20 cellular contexts compared by ENCODE assay signal in genomic region chr3:112651516-112651915, GRCh38. TPM values are rescaled to one million over a fixed set of nuclear protein-coding genes. Genes with fewer than 3 reads are reported as not detected.
DNase-seq lines count a peak whose midpoint lies in the region; ATAC-seq and TF ChIP-seq lines count a peak whose summit lies in the region.
"Had no signal": no experiment of that assay in that cellular context is flagged by ENCODE, and none has a peak within 500 bp of the region (broad histone marks: within the 10 kb centered on the region; RNA-seq: fewer than 3 reads in every experiment).

No MANE protein-coding gene starts in this region.

- H4K8ac ChIP-seq in mesendoderm (ENCODE audit: low read depth, low read length): no peak overlapping the region

- no peak overlapping the region for H4K5ac ChIP-seq in mesendoderm (ENCODE audit: low read length)

- H3K18ac ChIP-seq in mesendoderm (ENCODE audit: low read length): no peak overlapping the region

- H3K9ac ChIP-seq in mammary epithelial cell (ENCODE audit: insufficient read depth, low read length) (no peak overlapping the region), mesendoderm (ENCODE audit: low read length) (no peak overlapping the region)

- H3K4ac ChIP-seq in mesendoderm (ENCODE audit: low read depth, low read length): no peak overlapping the region

- ATAC-seq in GM19324 (IDR thresholded peaks at IDR 0.05; ENCODE audit: low FRiP score, unreplicated experiment): no peak
- no peak for ATAC-seq in activated CD8-positive, alpha-beta T cell treated with anti-CD3 and anti-CD28 coated beads, Interleukin-2, amount 10 ng/mL, durations not matched to agents 7 days and 5 days
- ATAC-seq: stimulated activated naive B cell treated with anti-CD40 and anti-IgM and Interleukin-4, amounts not matched to agents 10 μg/mL and 1 μg/mL and 100 μg/mL, for 72 hours had no signal

- H2BK15ac ChIP-seq in mesendoderm (replicated peaks; ENCODE audit: low read depth): no peak overlapping the region

- no TSS peak for BruUV-seq in mammary epithelial cell (replicated peaks; lab: Mats Ljungman, UMichigan)

- in situ Hi-C loops in mammary epithelial cell (cut with MboI; ENCODE audit: low sequenced_read_pairs in 2 of 2): no loop called here

- H3K79me2 ChIP-seq in mammary epithelial cell (ENCODE audit: insufficient read depth, low read length) (no peaks in the 10 kb centered on the region), mesendoderm (ENCODE audit: control insufficient read depth, insufficient read depth, low read length) (no peaks in the 10 kb centered on the region)

- peaks cover 17% of the 10 kb centered on the region for H3K4me1 Mint-ChIP-seq in activated CD8-positive, alpha-beta T cell treated with anti-CD3 and anti-CD28 coated beads, Interleukin-2, amount 10 ng/mL, durations not matched to agents 7 days and 5 days (ENCODE audit: low read depth)

- no peak for TF ChIP-seq CTCF in AG04449 (IDR thresholded peaks at IDR 0.05; ENCODE audit: insufficient read depth, low read length, missing control alignments)
- no peak for TF ChIP-seq CTCF in mammary epithelial cell (conservative IDR thresholded peaks at IDR 0.05 in 1 of 2, IDR thresholded peaks at IDR 0.05 in 1 of 2; ENCODE audit: extremely low read depth in 1 of 2, insufficient read depth in 1 of 2, low read depth in 1 of 2, low read length in 2 of 2)

- DNase-seq in AG04449 (ENCODE audit: low read depth, low spot score): peak; percentile 90
- DNase-seq in LHCN-M2 (ENCODE audit: low read depth): peak; percentile 51
- DNase-seq in mammary epithelial cell: no peak
- DNase-seq in mesendoderm: no peak
- no peak for DNase-seq in T-helper 2 cell
- DNase-seq in activated CD8-positive, alpha-beta T cell treated with anti-CD3 and anti-CD28 coated beads, Interleukin-2, amount 10 ng/mL, durations not matched to agents 7 days and 5 days: no peak
- DNase-seq in NCI-H1092 treated with DMSO at 0.1 percent for 48 hours (lab: John Stamatoyannopoulos, UW): no peak
- DNase-seq: activated CD8-positive, alpha-beta memory T cell treated with anti-CD3 and anti-CD28 coated beads, Interleukin-2, amount 50 U/mL, for 4 hours; activated effector memory CD4-positive, alpha-beta T cell treated with anti-CD3 and anti-CD28 coated beads, Interleukin-2, amount 50 U/mL, for 16 hours; glutamatergic neuron; MG63; NCI-H187; NCI-H524 treated with DMSO at 0.1 percent for 48 hours; SJCRH30; stimulated activated CD4-positive, alpha-beta T cell treated with anti-CD3 and anti-CD28 coated beads, Interleukin-15, amount 100 ng/mL, for 24 hours; stimulated activated naive B cell treated with anti-CD40 and anti-IgM and Interleukin-4, amounts not matched to agents 10 μg/mL and 1 μg/mL and 100 μg/mL, for 72 hours; upper lobe of left lung had no signal

- H3K27ac Mint-ChIP-seq in activated CD8-positive, alpha-beta T cell treated with anti-CD3 and anti-CD28 coated beads, Interleukin-2, amount 10 ng/mL, durations not matched to agents 7 days and 5 days: no peak overlapping the region
- H3K27ac Mint-ChIP-seq: stimulated activated naive B cell treated with anti-CD40 and anti-IgM and Interleukin-4, amounts not matched to agents 10 μg/mL and 1 μg/mL and 100 μg/mL, for 72 hours had no signal

- WGBS in mammary epithelial cell (ENCODE audit: low coverage, missing lambda C conversion rate): 77% methylated on average over 2 of the region's 2 CpGs
- WGBS in mesendoderm (ENCODE audit: extremely low coverage, insufficient coverage, low lambda C conversion rate): no CpG with 5 or more reads among the region's 2 CpGs

- H3K23ac ChIP-seq in mesendoderm (ENCODE audit: low read length): no peak overlapping the region

- no peak overlapping the region for H3K56ac ChIP-seq in mesendoderm (ENCODE audit: low read length)

- H3K27me3 ChIP-seq in mammary epithelial cell (ENCODE audit: insufficient read depth, low read length) (no peaks in the 10 kb centered on the region), mesendoderm (ENCODE audit: insufficient read depth, low read length, poor library complexity) (no peaks in the 10 kb centered on the region)
- H3K27me3 ChIP-seq: MG63, SJCRH30, upper lobe of left lung had no signal

- H3K4me1 ChIP-seq in mammary epithelial cell (ENCODE audit: insufficient read depth, low read length) (peaks cover 67% of the 10 kb centered on the region), mesendoderm (ENCODE audit: control insufficient read depth, low read depth, low read length) (peaks cover 8% of the 10 kb centered on the region)

- H2AK5ac ChIP-seq in mesendoderm (ENCODE audit: low read length): no peak overlapping the region

- H4K20me1 ChIP-seq in mammary epithelial cell (ENCODE audit: insufficient read depth, low read length): no peaks in the 10 kb centered on the region

- H3K4me3 Mint-ChIP-seq in activated CD8-positive, alpha-beta T cell treated with anti-CD3 and anti-CD28 coated beads, Interleukin-2, amount 10 ng/mL, durations not matched to agents 7 days and 5 days: no peak overlapping the region
- H3K4me3 Mint-ChIP-seq: neural crest cell; stimulated activated naive B cell treated with anti-CD40 and anti-IgM and Interleukin-4, amounts not matched to agents 10 μg/mL and 1 μg/mL and 100 μg/mL, for 72 hours had no signal

- CTCF ChIA-PET in AG04449 (lab: Yijun Ruan, JAX): interaction anchor here (0.9 to 5.3 kb wide), 7 partner anchors 9 to 328 kb away, joined by 3 to 28 read pairs (median 5); no protein-coding TSS in a partner anchor
- CTCF ChIA-PET in mammary epithelial cell (lab: Charles Lee; ENCODE audit: low non-redundant PET): no interaction called here
- CTCF ChIA-PET in activated CD8-positive, alpha-beta T cell treated with anti-CD3 and anti-CD28 coated beads, Interleukin-2, amount 10 ng/mL, durations not matched to agents 7 days and 5 days (lab: Charles Lee): interaction anchor here (0.9 to 6.3 kb wide), 5 partner anchors 9 to 384 kb away, joined by 3 to 32 read pairs (median 3); no protein-coding TSS in a partner anchor

- no peaks in the 10 kb centered on the region for H3K9me3 Mint-ChIP-seq in activated CD8-positive, alpha-beta T cell treated with anti-CD3 and anti-CD28 coated beads, Interleukin-2, amount 10 ng/mL, durations not matched to agents 7 days and 5 days (ENCODE audit: insufficient read depth)
- H3K9me3 Mint-ChIP-seq: neural crest cell; stimulated activated naive B cell treated with anti-CD40 and anti-IgM and Interleukin-4, amounts not matched to agents 10 μg/mL and 1 μg/mL and 100 μg/mL, for 72 hours had no signal

- H3K4me3 ChIP-seq in AG04449 (ENCODE audit: low read depth, low read length) (no peak overlapping the region), mammary epithelial cell (replicated peaks in 1 of 3; ENCODE audit: insufficient read depth in 1 of 3, low read depth in 2 of 3, low read length in 3 of 3) (no peak overlapping the region), mesendoderm (ENCODE audit: low read length) (no peak overlapping the region)
- H3K4me3 ChIP-seq: coronary artery, MG63, SJCRH30, upper lobe of left lung had no signal

- no peaks in the 10 kb centered on the region for H3K9me3 ChIP-seq in mammary epithelial cell (replicated peaks; ENCODE audit: insufficient read depth, low read length)
- H3K9me3 ChIP-seq: MG63, SJCRH30, upper lobe of left lung had no signal

- no peaks in the 10 kb centered on the region for H3K79me1 ChIP-seq in mesendoderm (ENCODE audit: low read length)

- dilution Hi-C loops in mammary epithelial cell (cut with HindIII; ENCODE audit: low sequenced_read_pairs): no loop called here

- H2AFZ ChIP-seq in mammary epithelial cell (ENCODE audit: low read depth, low read length): peak overlapping the region; percentile 56

- H3K27me3 Mint-ChIP-seq in activated CD8-positive, alpha-beta T cell treated with anti-CD3 and anti-CD28 coated beads, Interleukin-2, amount 10 ng/mL, durations not matched to agents 7 days and 5 days (ENCODE audit: low read depth): peaks cover 14% of the 10 kb centered on the region

- no peak overlapping the region for H2BK5ac ChIP-seq in mesendoderm (ENCODE audit: low read length)

- no peaks in the 10 kb centered on the region for H3K36me3 ChIP-seq in mammary epithelial cell (ENCODE audit: insufficient read depth, low read length)
- H3K36me3 ChIP-seq in mesendoderm (ENCODE audit: control insufficient read depth, insufficient read depth, low read length): no peaks in the 10 kb centered on the region
- H3K36me3 ChIP-seq: MG63, SJCRH30, upper lobe of left lung had no signal

- intact Hi-C loops in mammary epithelial cell (cut with micrococcal nuclease): no loop called here

- POLR2A ChIA-PET in AG04449 (lab: Yijun Ruan, JAX): interaction anchor here (0.7 to 2.9 kb wide), 8 partner anchors 9 to 241 kb away, joined by 3 to 10 read pairs (median 6); partner anchors contain the start of gene CCDC80
- POLR2A ChIA-PET in activated CD8-positive, alpha-beta T cell treated with anti-CD3 and anti-CD28 coated beads, Interleukin-2, amount 10 ng/mL, durations not matched to agents 7 days and 5 days (lab: Charles Lee): no interaction called here

- H3K4me2 ChIP-seq in mammary epithelial cell (ENCODE audit: insufficient read depth, low read depth, low read length) (no peak overlapping the region), mesendoderm (ENCODE audit: low read length) (no peak overlapping the region)

- peak overlapping the region; percentile 14 for H2BK120ac ChIP-seq in mesendoderm (ENCODE audit: low read depth, low read length)

- H3K27ac ChIP-seq in mammary epithelial cell (ENCODE audit: insufficient read depth, low read depth, low read length): peak overlapping the region; percentile 4
- no peak overlapping the region for H3K27ac ChIP-seq in mesendoderm (ENCODE audit: low read depth, low read length)
- H3K27ac ChIP-seq: coronary artery, SJCRH30, upper lobe of left lung had no signal

- H3K36me3 Mint-ChIP-seq in activated CD8-positive, alpha-beta T cell treated with anti-CD3 and anti-CD28 coated beads, Interleukin-2, amount 10 ng/mL, durations not matched to agents 7 days and 5 days (ENCODE audit: low read depth): peaks cover 2% of the 10 kb centered on the region
- H3K36me3 Mint-ChIP-seq: stimulated activated naive B cell treated with anti-CD40 and anti-IgM and Interleukin-4, amounts not matched to agents 10 μg/mL and 1 μg/mL and 100 μg/mL, for 72 hours had no signal

RNA-seq across cellular contexts. Expression of gene CCDC80, which starts 10.6 kb away (rescaled TPM):
- total RNA-seq in LHCN-M2 (2014; rRNA removed) (96.0 and 137 TPM in 2 replicates), mammary epithelial cell (10 to 100 TPM; 25.9 to 56.8 TPM)
- 544 TPM for polyA plus RNA-seq in LHCN-M2 (2012)
- 2.0 TPM for polyA plus RNA-seq in mammary epithelial cell
- 12.3 TPM for polyA minus RNA-seq in mammary epithelial cell
- 4.3 TPM for polyA plus RNA-seq in mesendoderm (2013, experiment 1 of 2)
- 5.2 TPM for polyA plus RNA-seq in mesendoderm (2013, experiment 2 of 2)
- total RNA-seq in activated CD8-positive, alpha-beta T cell treated with anti-CD3 and anti-CD28 coated beads, Interleukin-2, amount 10 ng/mL, durations not matched to agents 7 days and 5 days: not detected

Comparison
In these comparisons a context has a peak if more than half of its experiments do, and no peak if none do; other contexts are left out.
1. DNase-seq: peak in AG04449 (single experiment) and LHCN-M2 (single experiment); none in mammary epithelial cell (single experiment), mesendoderm (single experiment), T-helper 2 cell (0 of 5), activated CD8-positive, alpha-beta T cell treated with anti-CD3 and anti-CD28 coated beads, Interleukin-2, amount 10 ng/mL, durations not matched to agents 7 days and 5 days (single experiment) and NCI-H1092 treated with DMSO at 0.1 percent for 48 hours (single experiment).
2. RNA of gene CCDC80, which starts 10.6 kb away (total RNA-seq): 96.0 to 137 TPM in LHCN-M2 and 25.9 to 56.8 TPM in mammary epithelial cell; not detected in activated CD8-positive, alpha-beta T cell treated with anti-CD3 and anti-CD28 coated beads, Interleukin-2, amount 10 ng/mL, durations not matched to agents 7 days and 5 days; every median in the first group is over 10 times any median in the second.